7 cellular contexts compared by ENCODE assay signal in genomic region chr20:41176711-41177552, GRCh38. TPM values are rescaled to one million over a fixed set of nuclear protein-coding genes. Genes with fewer than 3 reads are reported as not detected.
DNase-seq lines count a peak whose midpoint lies in the region; ATAC-seq, FAIRE-seq and TF ChIP-seq lines count a peak whose summit lies in the region.

No MANE protein-coding gene starts in this region.

- no peaks in the 10 kb centered on the region for H3K9me3 Mint-ChIP-seq in activated naive CD8-positive, alpha-beta T cell treated with anti-CD3 and anti-CD28 coated beads for 36 hours

- H3K4me3 ChIP-seq in keratinocyte (ENCODE audit: control insufficient read depth in 2 of 3, extremely low read depth in 1 of 3, insufficient read depth in 2 of 3, low read depth in 1 of 3, low read length in 3 of 3) (no peak overlapping the region), spleen (no peak overlapping the region)

- peaks cover 2% of the 10 kb centered on the region for H3K79me2 ChIP-seq in keratinocyte (ENCODE audit: control insufficient read depth, insufficient read depth, low read length)

- H3K4me1 ChIP-seq in keratinocyte (ENCODE audit: control insufficient read depth, extremely low read depth, insufficient read depth, low read length): peaks cover 46% of the 10 kb centered on the region
- peaks cover 6 to 18% (median 13%) of the 10 kb centered on the region in 6 donors for H3K4me1 ChIP-seq in spleen

- peaks cover 19 to 34% of the 10 kb centered on the region in 2 experiments for H3K36me3 ChIP-seq in keratinocyte (ENCODE audit: control insufficient read depth in 2 of 2, extremely low read depth in 1 of 2, insufficient read depth in 2 of 2, low read length in 2 of 2)
- H3K36me3 ChIP-seq in spleen: peaks cover 0 to 66% (median 39%) of the 10 kb centered on the region in 6 donors

- H3K27ac Mint-ChIP-seq in activated naive CD8-positive, alpha-beta T cell treated with anti-CD3 and anti-CD28 coated beads for 36 hours: peak overlapping the region; percentile 55

- H3K4me1 Mint-ChIP-seq in activated naive CD8-positive, alpha-beta T cell treated with anti-CD3 and anti-CD28 coated beads for 36 hours: peaks cover 28% of the 10 kb centered on the region

- FAIRE-seq in HTR-8/SVneo (lab: Jason Lieb, UNC): peak; percentile 88
- peak; percentile 23 for FAIRE-seq in keratinocyte (lab: Jason Lieb, UNC)

- H2AFZ ChIP-seq in keratinocyte (ENCODE audit: control insufficient read depth, low read length): no peak overlapping the region

- no peaks in the 10 kb centered on the region for H3K27me3 Mint-ChIP-seq in activated naive CD8-positive, alpha-beta T cell treated with anti-CD3 and anti-CD28 coated beads for 36 hours

- H3K4me2 ChIP-seq in keratinocyte (ENCODE audit: control insufficient read depth, extremely low read depth, insufficient read depth, low read depth, low read length): peak overlapping the region; percentile 1

- H3K9me1 ChIP-seq in keratinocyte (ENCODE audit: control insufficient read depth, extremely low read depth, insufficient read depth, low read length): peaks cover 3% of the 10 kb centered on the region

- no peak for TF ChIP-seq POLR2A in spleen (IDR thresholded peaks at IDR 0.05)

- intact Hi-C loops in spleen (cut with DNase I; ENCODE audit: low total_unique reads): loop anchor here (10.0 kb wide), 1 partner anchor 48 kb away; no protein-coding TSS in a partner anchor

- no peak for TF ChIP-seq CTCF in keratinocyte (optimal IDR thresholded peaks at IDR 0.05 in 1 of 3, IDR thresholded peaks at IDR 0.05 in 1 of 3, conservative IDR thresholded peaks at IDR 0.05 in 1 of 3; ENCODE audit: extremely low read depth in 1 of 3, insufficient read depth in 2 of 3, low read length in 3 of 3)
- TF ChIP-seq CTCF in spleen (IDR thresholded peaks at IDR 0.05 in 8 of 11, conservative IDR thresholded peaks at IDR 0.05 in 3 of 11): no peak

- DNase-seq in HTR-8/SVneo (ENCODE audit: insufficient read length, low spot score) (no peak), keratinocyte (ENCODE audit: low read depth, low spot score) (no peak), substantia nigra (lab: John Stamatoyannopoulos, UW) (no peak), spleen (no peak)
- DNase-seq in activated naive CD8-positive, alpha-beta T cell treated with anti-CD3 and anti-CD28 coated beads for 36 hours: no peak

- peak overlapping the region; percentile 0 for H3K9ac ChIP-seq in keratinocyte (ENCODE audit: control insufficient read depth, extremely low read depth, insufficient read depth, low read length)

- H3K27ac ChIP-seq in keratinocyte (ENCODE audit: control insufficient read depth, insufficient read depth, low read length) (peak overlapping the region; percentile 74), substantia nigra (ENCODE audit: low read depth, low read length, poor library complexity, severe bottlenecking) (peak overlapping the region; percentile 81), spleen (peak overlapping the region in 1 of 8 donors; percentile 16)

- no peak overlapping the region for H3K4me3 Mint-ChIP-seq in activated naive CD8-positive, alpha-beta T cell treated with anti-CD3 and anti-CD28 coated beads for 36 hours

- H3K27me3 ChIP-seq in keratinocyte (ENCODE audit: control insufficient read depth, extremely low read depth, insufficient read depth, low read length) (no peaks in the 10 kb centered on the region), spleen (replicated peaks in 1 of 7) (no peaks in the 10 kb centered on the region)

- peaks cover 8% of the 10 kb centered on the region for H3K36me3 Mint-ChIP-seq in activated naive CD8-positive, alpha-beta T cell treated with anti-CD3 and anti-CD28 coated beads for 36 hours

- H4K20me1 ChIP-seq in keratinocyte (ENCODE audit: control insufficient read depth, extremely low read depth, insufficient read depth, low read length): no peaks in the 10 kb centered on the region

- dilution Hi-C loops in keratinocyte (cut with MboI; ENCODE audit: extremely low pct_ligation_motif_present, low sequenced_read_pairs): no loop called here

- 82 to 94% (median 93%) methylated on average over 8 of the region's 8 CpGs for WGBS in spleen, 5 donors

- no peak for ATAC-seq in HG02840 (IDR thresholded peaks at IDR 0.05; ENCODE audit: low FRiP score, unreplicated experiment)
- no peak for ATAC-seq in GM21619 (IDR thresholded peaks at IDR 0.05; ENCODE audit: unreplicated experiment)

- H3K9me3 ChIP-seq in keratinocyte (ENCODE audit: control insufficient read depth, low read depth, low read length): no peaks in the 10 kb centered on the region
- no peaks in the 10 kb centered on the region for H3K9me3 ChIP-seq in spleen

RNA-seq across cellular contexts. Expression of gene PLCG1, which starts 39.6 kb away (rescaled TPM):
- 100 to 1,000 TPM; 156 to 162 TPM for total RNA-seq in activated naive CD8-positive, alpha-beta T cell treated with anti-CD3 and anti-CD28 coated beads for 36 hours
- 38.4 to 54.1 TPM (median 41.5 TPM) in 3 replicates for polyA plus RNA-seq in keratinocyte
- polyA plus RNA-seq in keratinocyte (2011; ENCODE audit: low read depth): 10.7 TPM
- polyA plus RNA-seq in keratinocyte (2011; cell fraction: cytosol; rRNA removed): 23.0 and 28.7 TPM in 2 replicates
- 196 and 248 TPM in 2 replicates for polyA plus RNA-seq in keratinocyte (2011; cell fraction: nucleus; rRNA removed)
- polyA plus RNA-seq in keratinocyte (2012; ENCODE audit: low replicate concordance): 25.4 and 40.6 TPM in 2 replicates
- polyA minus RNA-seq in keratinocyte: 75.0 to 143 TPM (median 82.5 TPM) in 3 replicates
- 36.3 TPM for polyA minus RNA-seq in keratinocyte (2011; cell fraction: cytosol; rRNA and poly(A)+ RNA removed)
- polyA minus RNA-seq in keratinocyte (2011; cell fraction: nucleus; rRNA and poly(A)+ RNA removed): 83.8 and 89.8 TPM in 2 replicates
- total RNA-seq in spleen: 100 to 1,000 TPM in 6 of 7 donors, 10 to 100 TPM in 1; 96.7 to 144 (median 134) TPM
- polyA plus RNA-seq in spleen: 10 to 100 TPM; 28.0 to 51.3 (median 29.3) TPM
